Comparison of ENCODE assay signal across 16 cellular contexts in the genomic region with DNA sequence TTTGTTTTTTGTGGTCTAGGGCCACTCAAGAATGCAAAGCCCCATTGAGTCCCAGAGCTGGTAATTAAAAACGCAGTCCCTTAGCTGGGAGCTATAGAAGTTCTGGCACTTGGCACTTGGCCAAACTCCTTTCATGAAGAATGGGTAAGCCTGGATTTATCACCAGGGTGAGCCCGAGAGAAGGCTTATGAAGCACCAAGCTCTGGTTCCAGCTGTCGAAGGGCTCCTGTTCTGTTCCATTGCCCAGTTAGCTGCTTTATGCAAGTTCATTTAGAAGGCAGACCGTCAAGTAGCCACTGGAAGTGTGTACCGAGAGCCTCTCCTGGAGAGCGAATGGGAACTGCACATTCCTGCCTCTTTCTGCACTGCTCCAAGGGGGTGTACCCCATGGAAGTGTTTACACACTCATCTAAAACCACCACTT. TPM values are rescaled to one million over a fixed set of nuclear protein-coding genes. Genes with fewer than 3 reads are reported as not detected.
DNase-seq lines count a peak whose midpoint lies in the region; ATAC-seq and TF ChIP-seq lines count a peak whose summit lies in the region.
"Had no signal": no experiment of that assay in that cellular context is flagged by ENCODE, and none has a peak within 500 bp of the region (broad histone marks: within the 10 kb centered on the region; RNA-seq: fewer than 3 reads in every experiment).

No MANE protein-coding gene starts in this region.

- H3K9me2 ChIP-seq in hepatocyte (replicated peaks; ENCODE audit: insufficient read depth), result no peaks in the 10 kb centered on the region

- no peak for TF ChIP-seq CTCF in hepatocyte (IDR thresholded peaks at IDR 0.05; ENCODE audit: poor library complexity)

- no peak for ATAC-seq in HG02840 (IDR thresholded peaks at IDR 0.05; ENCODE audit: low FRiP score, unreplicated experiment)
- no peak for ATAC-seq in natural killer cell treated with Interleukin-12 subunit alpha and Interleukin-12 subunit beta and Interleukin-15 and Interleukin-18, amount 100 ng/mL, for 72 hours

- H3K27ac Mint-ChIP-seq in natural killer cell treated with Interleukin-12 subunit alpha and Interleukin-12 subunit beta and Interleukin-15 and Interleukin-18, amount 100 ng/mL, for 72 hours, result no peak overlapping the region
- H3K27ac Mint-ChIP-seq: activated CD4-positive, alpha-beta T cell treated with anti-CD3 and anti-CD28 coated beads, Interleukin-2, amount 10 ng/mL, durations not matched to agents 7 days and 5 days; CD4-positive, alpha-beta T cell had no signal

- no peaks in the 10 kb centered on the region for H3K9me3 ChIP-seq in hepatocyte (ENCODE audit: low read depth)

- DNase-seq in D341Med (ENCODE audit: low spot score) (peak; percentile 79), NCI-H1105 (lab: John Stamatoyannopoulos, UW) (peak; percentile 86), RPMI8226 (peak; percentile 23), kidney tubule cell (ENCODE audit: low spot score) (peak; percentile 4), hepatocyte (ENCODE audit: low spot score) (no peak)
- no peak for DNase-seq in natural killer cell treated with Interleukin-12 subunit alpha and Interleukin-12 subunit beta and Interleukin-15 and Interleukin-18, amount 100 ng/mL, for 72 hours (ENCODE audit: low spot score)
- no peak for DNase-seq in stimulated activated CD4-positive, alpha-beta T cell treated with anti-CD3 and anti-CD28 coated beads, Interleukin-4, amount 100 ng/mL, for 24 hours
- DNase-seq: activated CD4-positive, alpha-beta T cell treated with anti-CD3 and anti-CD28 coated beads, Interleukin-2, amount 10 ng/mL, durations not matched to agents 7 days and 5 days; anterior cingulate cortex; Karpas-422; right cardiac atrium; SIG-M5; stimulated activated CD8-positive, alpha-beta memory T cell treated with anti-CD3 and anti-CD28 coated beads, Interleukin-4, amount 100 ng/mL, for 48 hours had no signal

- peaks cover 6% of the 10 kb centered on the region for H3K9me3 Mint-ChIP-seq in natural killer cell treated with Interleukin-12 subunit alpha and Interleukin-12 subunit beta and Interleukin-15 and Interleukin-18, amount 100 ng/mL, for 72 hours
- H3K9me3 Mint-ChIP-seq: activated CD4-positive, alpha-beta T cell treated with anti-CD3 and anti-CD28 coated beads, Interleukin-2, amount 10 ng/mL, durations not matched to agents 7 days and 5 days had no signal

- peaks cover 9% of the 10 kb centered on the region for H3K36me3 Mint-ChIP-seq in natural killer cell treated with Interleukin-12 subunit alpha and Interleukin-12 subunit beta and Interleukin-15 and Interleukin-18, amount 100 ng/mL, for 72 hours

- H3K4me2 ChIP-seq in hepatocyte, result no peak overlapping the region

- no peaks in the 10 kb centered on the region for H3K4me1 ChIP-seq in hepatocyte (ENCODE audit: insufficient read depth)

- WGBS in hepatocyte (ENCODE audit: low lambda C conversion rate, missing lambda C conversion rate), result 33% methylated on average over 6 of the region's 6 CpGs

- H3K27me3 ChIP-seq in hepatocyte, result peaks cover 33% of the 10 kb centered on the region

- no peaks in the 10 kb centered on the region for H3K36me3 ChIP-seq in hepatocyte (replicated peaks; ENCODE audit: insufficient read depth, low read depth)

- H3K4me3 Mint-ChIP-seq in natural killer cell treated with Interleukin-12 subunit alpha and Interleukin-12 subunit beta and Interleukin-15 and Interleukin-18, amount 100 ng/mL, for 72 hours, result no peak overlapping the region
- H3K4me3 Mint-ChIP-seq: activated CD4-positive, alpha-beta T cell treated with anti-CD3 and anti-CD28 coated beads, Interleukin-2, amount 10 ng/mL, durations not matched to agents 7 days and 5 days; CD4-positive, alpha-beta T cell had no signal

- no peak overlapping the region for H2AFZ ChIP-seq in hepatocyte

- H3K27ac ChIP-seq in hepatocyte, result no peak overlapping the region

- H3K79me2 ChIP-seq in hepatocyte, result no peaks in the 10 kb centered on the region

- peaks cover 27 to 49% of the 10 kb centered on the region in 2 donors for H3K27me3 Mint-ChIP-seq in natural killer cell treated with Interleukin-12 subunit alpha and Interleukin-12 subunit beta and Interleukin-15 and Interleukin-18, amount 100 ng/mL, for 72 hours

- no peak overlapping the region for H3K4me3 ChIP-seq in hepatocyte

- no peaks in the 10 kb centered on the region for H3K4me1 Mint-ChIP-seq in natural killer cell treated with Interleukin-12 subunit alpha and Interleukin-12 subunit beta and Interleukin-15 and Interleukin-18, amount 100 ng/mL, for 72 hours (ENCODE audit: low read depth in 2 of 2)
- H3K4me1 Mint-ChIP-seq: activated CD4-positive, alpha-beta T cell treated with anti-CD3 and anti-CD28 coated beads, Interleukin-2, amount 10 ng/mL, durations not matched to agents 7 days and 5 days had no signal

- no peaks in the 10 kb centered on the region for H4K20me1 ChIP-seq in hepatocyte (ENCODE audit: insufficient read depth, poor library complexity, severe bottlenecking)

RNA-seq across cellular contexts. Expression of gene ECEL1, which starts 14.2 kb away (rescaled TPM):
- total RNA-seq in natural killer cell treated with Interleukin-12 subunit alpha and Interleukin-12 subunit beta and Interleukin-15 and Interleukin-18, amount 100 ng/mL, for 72 hours, result not detected
- total RNA-seq in hepatocyte, result 1.0 and 1.1 TPM in 2 replicates
- polyA plus RNA-seq in hepatocyte, result 1.2 and 1.4 TPM in 2 replicates
- total RNA-seq: activated CD4-positive, alpha-beta T cell treated with anti-CD3 and anti-CD28 coated beads, Interleukin-2, amount 10 ng/mL, durations not matched to agents 7 days and 5 days; CD4-positive, alpha-beta T cell had no signal

RNA-seq across cellular contexts. Expression of gene ALPI, which starts 17.5 kb away (rescaled TPM):
- total RNA-seq in natural killer cell treated with Interleukin-12 subunit alpha and Interleukin-12 subunit beta and Interleukin-15 and Interleukin-18, amount 100 ng/mL, for 72 hours, result not detected
- 3.9 and 4.1 TPM in 2 replicates for total RNA-seq in hepatocyte
- polyA plus RNA-seq in hepatocyte, result 2.7 and 3.5 TPM in 2 replicates
- total RNA-seq: activated CD4-positive, alpha-beta T cell treated with anti-CD3 and anti-CD28 coated beads, Interleukin-2, amount 10 ng/mL, durations not matched to agents 7 days and 5 days; CD4-positive, alpha-beta T cell; lower leg skin; right cardiac atrium had no signal
- polyA plus RNA-seq: right cardiac atrium had no signal

RNA-seq across cellular contexts. Expression of gene PRSS56, which starts 46.7 kb away (rescaled TPM):
- not detected for total RNA-seq in natural killer cell treated with Interleukin-12 subunit alpha and Interleukin-12 subunit beta and Interleukin-15 and Interleukin-18, amount 100 ng/mL, for 72 hours
- not detected in 2 replicates for total RNA-seq in hepatocyte
- polyA plus RNA-seq in hepatocyte, result not detected in 2 replicates
- total RNA-seq: activated CD4-positive, alpha-beta T cell treated with anti-CD3 and anti-CD28 coated beads, Interleukin-2, amount 10 ng/mL, durations not matched to agents 7 days and 5 days; CD4-positive, alpha-beta T cell; lower leg skin had no signal

RNA-seq across cellular contexts. Expression of gene CHRND, which starts 52.5 kb away (rescaled TPM):
- not detected for total RNA-seq in natural killer cell treated with Interleukin-12 subunit alpha and Interleukin-12 subunit beta and Interleukin-15 and Interleukin-18, amount 100 ng/mL, for 72 hours
- not detected in 2 replicates for total RNA-seq in hepatocyte
- not detected in 2 replicates for polyA plus RNA-seq in hepatocyte
- total RNA-seq: activated CD4-positive, alpha-beta T cell treated with anti-CD3 and anti-CD28 coated beads, Interleukin-2, amount 10 ng/mL, durations not matched to agents 7 days and 5 days; CD4-positive, alpha-beta T cell; lower leg skin had no signal

Comparison
In these comparisons a context has a peak if more than half of its experiments do, and no peak if none do; other contexts are left out.
1. DNase-seq: peak in D341Med (single experiment), NCI-H1105 (single experiment), RPMI8226 (single experiment) and kidney tubule cell (single experiment); none in natural killer cell treated with Interleukin-12 subunit alpha and Interleukin-12 subunit beta and Interleukin-15 and Interleukin-18, amount 100 ng/mL, for 72 hours (single experiment), hepatocyte (single experiment) and stimulated activated CD4-positive, alpha-beta T cell treated with anti-CD3 and anti-CD28 coated beads, Interleukin-4, amount 100 ng/mL, for 24 hours (single experiment).